8 cellular contexts compared by ENCODE assay signal in genomic region chr9:112380102-112380581, GRCh38. TPM values are rescaled to one million over a fixed set of nuclear protein-coding genes. Genes with fewer than 3 reads are reported as not detected.
A peak's percentile ranks its signal among the peaks of the same experiment; 100 is the strongest.
DNase-seq lines count a peak whose midpoint lies in the region; ATAC-seq, FAIRE-seq and TF ChIP-seq lines count a peak whose summit lies in the region.

TSS of gene HSDL2 (plus strand) at chr9:112380108. CDS start at chr9:112380164, 56 bp downstream.

- H4K20me1 ChIP-seq in PC-3 (ENCODE audit: low read length) (0 out of 2 replicates have a peak, but pooled peaks cover 3% of the 10 kb centered on the region), HepG2 (ENCODE audit: insufficient read depth, low read length) (peaks cover 4% of the 10 kb centered on the region)

- WGBS in HepG2 (ENCODE audit: low lambda C conversion rate), result 0% methylated on average over 20 of the region's 39 CpGs

- TF ChIP-seq RAD21 in HepG2 (CRISPR knock-in tag; IDR thresholded peaks at IDR 0.05), result no peak; the same call in 1 of the 2 replicates

- TF ChIP-seq CTCF in PC-3 (conservative IDR thresholded peaks at IDR 0.05; ENCODE audit: low read depth, low read length) (no peak), chondrocyte (IDR thresholded peaks at IDR 0.05) (no peak), HepG2 (CRISPR knock-in tag; IDR thresholded peaks at IDR 0.05) (no peak)

- peak within 1 kb of the TSS; percentile 99 for H3K4me3 ChIP-seq in PC-3 (ENCODE audit: low read length)
- H3K4me3 ChIP-seq in HepG2 (replicated peaks in 1 of 3; ENCODE audit: insufficient read depth in 1 of 3, low read depth in 2 of 3, low read length in 3 of 3), result peak within 1 kb of the TSS; percentile 84 to 94 (median 89)

- H3K4me2 ChIP-seq in PC-3 (ENCODE audit: low read length) (peak within 1 kb of the TSS; percentile 89), HepG2 (ENCODE audit: low read depth, low read length) (peak within 1 kb of the TSS; percentile 75)

- DNase-seq in activated CD4-positive, alpha-beta T cell treated with anti-CD3 and anti-CD28 coated beads, Interleukin-2, amount 10 ng/mL, durations not matched to agents 24 days and 14 days, result no peak
- no peak for DNase-seq in activated CD4-positive, alpha-beta T cell treated with anti-CD3 and anti-CD28 coated beads, Interleukin-2, amount 50 U/mL, for 1 hour
- DNase-seq in PC-3 (peak; percentile 30), chondrocyte (ENCODE audit: low spot score) (no peak), HepG2 (ENCODE audit: low spot score) (no peak)
- DNase-seq in activated effector memory CD4-positive, alpha-beta T cell treated with Interleukin-2 at 50 U/mL for 16 hours, result no peak

- POLR2A ChIA-PET in PC-3 (lab: Charles Lee; ENCODE audit: unreplicated experiment), result interaction anchor here (0.5 to 0.8 kb wide), 3 partner anchors 234 to 437 kb away, joined by 3 to 4 read pairs (median 3); no protein-coding TSS in a partner anchor
- POLR2A ChIA-PET in HepG2 (lab: Yijun Ruan, JAX), result interaction anchor here (0.6 to 2.7 kb wide), 26 partner anchors 9 to 384 kb away, joined by 3 to 29 read pairs (median 5); partner anchors contain the start of genes INIP, KIAA1958, PTBP3 and SUSD1

- H3K9me3 Mint-ChIP-seq in activated CD4-positive, alpha-beta T cell treated with anti-CD3 and anti-CD28 coated beads, Interleukin-2, amount 10 ng/mL, durations not matched to agents 24 days and 14 days, result no peaks in the 10 kb centered on the region
- no peaks in the 10 kb centered on the region for H3K9me3 Mint-ChIP-seq in chondrocyte (ENCODE audit: low read depth)
- H3K9me3 Mint-ChIP-seq in stimulated activated memory B cell treated with anti-CD40 and anti-IgM and Interleukin-4, amounts not matched to agents 10 μg/mL and 1 μg/mL and 100 μg/mL, for 72 hours, result no peaks in the 10 kb centered on the region

- TF ChIP-seq EP300 in HepG2 (IDR thresholded peaks at IDR 0.05; ENCODE audit: low read depth in 2 of 2, low read length in 2 of 2) (peak in 1 of 2 experiments; percentile 48; a peak in 2 of 4 replicates), HepG2 (CRISPR knock-in tag; IDR thresholded peaks at IDR 0.05; ENCODE audit: borderline replicate concordance) (no peak)

- no peaks in the 10 kb centered on the region for H3K9me3 ChIP-seq in PC-3 (ENCODE audit: low read length)
- H3K9me3 ChIP-seq in HepG2 (ENCODE audit: low read length), result no peaks in the 10 kb centered on the region

- peak within 1 kb of the TSS; percentile 94 for H2AFZ ChIP-seq in PC-3 (ENCODE audit: low read length)
- H2AFZ ChIP-seq in HepG2 (ENCODE audit: low read length), result no peak within 1 kb of the TSS

- H3K4me3 Mint-ChIP-seq in activated CD4-positive, alpha-beta T cell treated with anti-CD3 and anti-CD28 coated beads, Interleukin-2, amount 10 ng/mL, durations not matched to agents 24 days and 14 days, result peak within 1 kb of the TSS; percentile 100
- peak within 1 kb of the TSS; percentile 93 for H3K4me3 Mint-ChIP-seq in chondrocyte (ENCODE audit: unreplicated experiment)
- peak within 1 kb of the TSS; percentile 99 for H3K4me3 Mint-ChIP-seq in stimulated activated memory B cell treated with anti-CD40 and anti-IgM and Interleukin-4, amounts not matched to agents 10 μg/mL and 1 μg/mL and 100 μg/mL, for 72 hours

- H3K9ac ChIP-seq in PC-3 (ENCODE audit: low read length) (peak within 1 kb of the TSS; percentile 91), HepG2 (ENCODE audit: insufficient read depth, low read depth, low read length) (peak within 1 kb of the TSS; percentile 90)

- intact Hi-C loops in activated CD4-positive, alpha-beta T cell treated with anti-CD3 and anti-CD28 coated beads, Interleukin-2, amount 10 ng/mL, durations not matched to agents 24 days and 14 days (cut with micrococcal nuclease), result loop anchor here (1.0 kb wide), 2 partner anchors 107 to 484 kb away; partner anchors contain the start of gene UGCG
- intact Hi-C loops in PC-3 (cut with micrococcal nuclease), result loop anchor here (10.0 kb wide), 2 partner anchors 105 to 285 kb away; partner anchors contain the start of gene KIAA1958
- intact Hi-C loops in HepG2 (cut with micrococcal nuclease; ENCODE audit: unreplicated experiment), result loop anchor here (1.0 to 10.0 kb wide), 2 partner anchors 17 to 335 kb away; partner anchors contain the start of gene INIP

- CTCF ChIA-PET in PC-3 (lab: Charles Lee), result interaction anchor here (0.6 kb wide), 1 partner anchor 112 kb away, joined by 4 read pairs; no protein-coding TSS in a partner anchor
- CTCF ChIA-PET in HepG2 (lab: Yijun Ruan, JAX; ENCODE audit: low intra/inter-chr PET ratio, low total read pairs), result no interaction called here

- no peak for FAIRE-seq in HepG2 (lab: Jason Lieb, UNC)

- no peaks in the 10 kb centered on the region for H3K9me2 ChIP-seq in PC-3 (replicated peaks; ENCODE audit: low read length)

- peak within 1 kb of the TSS; percentile 100 for H3K27ac Mint-ChIP-seq in activated CD4-positive, alpha-beta T cell treated with anti-CD3 and anti-CD28 coated beads, Interleukin-2, amount 10 ng/mL, durations not matched to agents 24 days and 14 days
- peak within 1 kb of the TSS; percentile 99 for H3K27ac Mint-ChIP-seq in chondrocyte (ENCODE audit: unreplicated experiment)
- H3K27ac Mint-ChIP-seq in stimulated activated memory B cell treated with anti-CD40 and anti-IgM and Interleukin-4, amounts not matched to agents 10 μg/mL and 1 μg/mL and 100 μg/mL, for 72 hours, result peak within 1 kb of the TSS; percentile 94

- H3K27me3 Mint-ChIP-seq in activated CD4-positive, alpha-beta T cell treated with anti-CD3 and anti-CD28 coated beads, Interleukin-2, amount 10 ng/mL, durations not matched to agents 24 days and 14 days, result no peaks in the 10 kb centered on the region
- H3K27me3 Mint-ChIP-seq in chondrocyte (ENCODE audit: low read depth), result no peaks in the 10 kb centered on the region
- no peaks in the 10 kb centered on the region for H3K27me3 Mint-ChIP-seq in stimulated activated memory B cell treated with anti-CD40 and anti-IgM and Interleukin-4, amounts not matched to agents 10 μg/mL and 1 μg/mL and 100 μg/mL, for 72 hours

- H3K4me1 ChIP-seq in PC-3 (ENCODE audit: insufficient read depth, low read length), result peaks cover 21% of the 10 kb centered on the region
- peaks cover 67% of the 10 kb centered on the region for H3K4me1 ChIP-seq in HepG2 (ENCODE audit: insufficient read depth, low read length)

- peaks cover 65% of the 10 kb centered on the region for H3K79me2 ChIP-seq in PC-3 (ENCODE audit: low read length)
- H3K79me2 ChIP-seq in HepG2 (ENCODE audit: insufficient read depth, low read length), result peaks cover 84% of the 10 kb centered on the region

- H3K27me3 ChIP-seq in PC-3 (ENCODE audit: low read length), result no peaks in the 10 kb centered on the region
- no peaks in the 10 kb centered on the region; a peak in 1 of 5 replicates for H3K27me3 ChIP-seq in HepG2 (ENCODE audit: control insufficient read depth in 1 of 2, insufficient read depth in 2 of 2, low read length in 2 of 2)

- no peaks in the 10 kb centered on the region for H3F3A ChIP-seq in PC-3 (ENCODE audit: low read length, unreplicated experiment)

- peak within 1 kb of the TSS; percentile 75 for H3K27ac ChIP-seq in PC-3 (ENCODE audit: low read length)
- peak within 1 kb of the TSS; percentile 98 for H3K27ac ChIP-seq in HepG2 (ENCODE audit: extremely low read length, insufficient read depth, low read length)

- peak; percentile 13 for ATAC-seq in HG02884 (IDR thresholded peaks at IDR 0.05; ENCODE audit: unreplicated experiment)
- peak; percentile 41 for ATAC-seq in PC-3
- ATAC-seq in HepG2, result peak; percentile 76
- no peak for ATAC-seq in stimulated activated memory B cell treated with anti-CD40 and anti-IgM and Interleukin-4, amounts not matched to agents 10 μg/mL and 1 μg/mL and 100 μg/mL, for 72 hours

- no peaks in the 10 kb centered on the region for H3K36me3 Mint-ChIP-seq in activated CD4-positive, alpha-beta T cell treated with anti-CD3 and anti-CD28 coated beads, Interleukin-2, amount 10 ng/mL, durations not matched to agents 24 days and 14 days (ENCODE audit: low read depth)
- H3K36me3 Mint-ChIP-seq in chondrocyte (ENCODE audit: low read depth), result no peaks in the 10 kb centered on the region
- H3K36me3 Mint-ChIP-seq in stimulated activated memory B cell treated with anti-CD40 and anti-IgM and Interleukin-4, amounts not matched to agents 10 μg/mL and 1 μg/mL and 100 μg/mL, for 72 hours, result no peaks in the 10 kb centered on the region

- BruUV-seq in PC-3 (replicated peaks; lab: Mats Ljungman, UMichigan), result no TSS peak
- BruUV-seq in HepG2 (replicated peaks; lab: Mats Ljungman, UMichigan), result no TSS peak

- TF ChIP-seq POLR2A in HepG2 (IDR thresholded peaks at IDR 0.05; ENCODE audit: insufficient read depth in 1 of 2, low read depth in 2 of 2, low read length in 2 of 2), result no peak

- in situ Hi-C loops in HepG2 (cut with HindIII; ENCODE audit: extremely low pct_ligation_motif_present, low pct_unique_long_range_greater_than_20kb), result no loop called here

- H3K4me1 Mint-ChIP-seq in activated CD4-positive, alpha-beta T cell treated with anti-CD3 and anti-CD28 coated beads, Interleukin-2, amount 10 ng/mL, durations not matched to agents 24 days and 14 days, result peaks cover 42% of the 10 kb centered on the region
- peaks cover 54% of the 10 kb centered on the region for H3K4me1 Mint-ChIP-seq in chondrocyte (ENCODE audit: low read depth)
- peaks cover 66% of the 10 kb centered on the region for H3K4me1 Mint-ChIP-seq in stimulated activated memory B cell treated with anti-CD40 and anti-IgM and Interleukin-4, amounts not matched to agents 10 μg/mL and 1 μg/mL and 100 μg/mL, for 72 hours

- H3K36me3 ChIP-seq in PC-3 (ENCODE audit: low read depth, low read length) (no peaks in the 10 kb centered on the region), HepG2 (replicated peaks in 1 of 2; ENCODE audit: control insufficient read depth in 1 of 2, insufficient read depth in 2 of 2, low read length in 2 of 2) (no peaks in the 10 kb centered on the region; a peak in 1 of 5 replicates)

RNA-seq across cellular contexts. Expression of gene HSDL2, which starts in this region (rescaled TPM):
- 14.1 TPM in 2 replicates for total RNA-seq in activated CD4-positive, alpha-beta T cell treated with anti-CD3 and anti-CD28 coated beads, Interleukin-2, amount 10 ng/mL, durations not matched to agents 24 days and 14 days
- total RNA-seq in PC-3 (2014; rRNA removed) (24.6 and 37.0 TPM in 2 replicates), chondrocyte (20.6 to 23.6 TPM (median 21.1 TPM) in 3 replicates), HepG2 (2016; rRNA removed; fragmentation: Illumina TruSeq; extraction: Trizol) (55.3 and 76.3 TPM in 2 replicates)
- 26.8 and 28.8 TPM in 2 replicates for total RNA-seq in HepG2 (2016; cell fraction: cytosol; rRNA removed; fragmentation: Illumina TruSeq; extraction: Trizol; ENCODE audit: low read depth)
- 57.7 and 86.7 TPM in 2 replicates for total RNA-seq in HepG2 (2016; cell fraction: insoluble cytoplasmic fraction; rRNA removed; fragmentation: Illumina TruSeq; extraction: Trizol)
- 36.5 and 40.1 TPM in 2 replicates for total RNA-seq in HepG2 (2016; cell fraction: membrane; rRNA removed; fragmentation: Illumina TruSeq; extraction: Trizol)
- 32.2 and 40.4 TPM in 2 replicates for total RNA-seq in HepG2 (2016; cell fraction: nucleus; rRNA removed; fragmentation: Illumina TruSeq; extraction: Trizol)
- 57.7 and 80.2 TPM in 2 replicates for polyA plus RNA-seq in HepG2 (2011; rRNA removed)
- polyA plus RNA-seq in HepG2 (2011; cell fraction: cytosol; rRNA removed), result 36.9 and 43.5 TPM in 2 replicates
- 22.2 and 23.4 TPM in 2 replicates for polyA plus RNA-seq in HepG2 (2011; cell fraction: nucleus; rRNA removed)
- polyA plus RNA-seq in HepG2 (2012), result 47.7 and 65.1 TPM in 2 replicates
- 18.6 and 21.0 TPM in 2 replicates for polyA plus RNA-seq in HepG2 (2016; cell fraction: cytosol; fragmentation: Illumina TruSeq; extraction: Trizol; ENCODE audit: low read depth)
- polyA plus RNA-seq in HepG2 (2016; cell fraction: insoluble cytoplasmic fraction; fragmentation: Illumina TruSeq; extraction: Trizol; ENCODE audit: low read depth), result 69.6 and 82.4 TPM in 2 replicates
- polyA plus RNA-seq in HepG2 (2016; cell fraction: membrane; fragmentation: Illumina TruSeq; extraction: Trizol; ENCODE audit: low read depth), result 26.5 and 28.6 TPM in 2 replicates
- 38.5 and 39.3 TPM in 2 replicates for polyA plus RNA-seq in HepG2 (2016; cell fraction: nucleus; fragmentation: Illumina TruSeq; extraction: Trizol; ENCODE audit: insufficient read depth, low read depth)
- polyA minus RNA-seq in HepG2 (2011; rRNA and poly(A)+ RNA removed; ENCODE audit: low replicate concordance), result 28.6 and 43.8 TPM in 2 replicates
- polyA minus RNA-seq in HepG2 (2011; cell fraction: cytosol; rRNA and poly(A)+ RNA removed), result 58.9 and 62.7 TPM in 2 replicates
- 66.0 and 70.4 TPM in 2 replicates for polyA minus RNA-seq in HepG2 (2011; cell fraction: nucleus; rRNA and poly(A)+ RNA removed)
